In the genomic region with DNA sequence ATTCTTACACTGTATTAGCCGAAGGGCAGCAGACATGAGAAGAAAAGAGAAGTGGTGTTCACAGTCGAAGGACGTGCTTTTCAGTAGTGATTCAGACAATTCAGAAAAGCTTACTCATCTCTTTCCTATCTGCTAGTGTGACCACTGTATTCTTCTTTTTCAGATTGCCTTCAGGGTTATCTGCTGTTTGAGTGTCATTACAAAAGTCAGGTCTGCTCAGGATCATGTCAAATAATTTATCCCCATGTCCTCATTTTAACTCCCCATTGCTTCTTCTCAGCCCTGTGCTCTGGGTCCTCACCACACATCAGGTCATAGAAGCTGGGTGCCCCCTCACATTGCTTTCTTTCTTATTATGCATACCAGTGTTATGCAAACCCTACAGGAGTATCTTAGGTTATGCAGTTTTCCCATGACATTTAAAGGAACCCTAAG, we compare ENCODE assay signal across 8 cellular contexts.
DNase-seq lines count a peak whose midpoint lies in the region; ATAC-seq, FAIRE-seq and TF ChIP-seq lines count a peak whose summit lies in the region.

No MANE protein-coding gene starts in this region.

- no peak overlapping the region for H2BK12ac ChIP-seq in H9 (ENCODE audit: insufficient read length, low read depth, low read length)

- no peak overlapping the region for H4K8ac ChIP-seq in H9 (replicated peaks; ENCODE audit: insufficient read length, low read depth, low read length)

- ATAC-seq in GM18502 (IDR thresholded peaks at IDR 0.05; ENCODE audit: poor library complexity, unreplicated experiment) = peak; percentile 92

- no peaks in the 10 kb centered on the region; a peak in 1 of 5 replicates for H3K9me3 Mint-ChIP-seq in H9

- H4K20me1 ChIP-seq in H9 (ENCODE audit: control insufficient read depth, insufficient read depth, insufficient read length) = no peaks in the 10 kb centered on the region
- no peaks in the 10 kb centered on the region for H4K20me1 ChIP-seq in MM.1S (ENCODE audit: insufficient read depth, low read length)

- H3K36me3 Mint-ChIP-seq in H9 (ENCODE audit: insufficient read depth in 1 of 3, low read depth in 3 of 3) = no peaks in the 10 kb centered on the region

- no peak for TF ChIP-seq POLR2A in uterus (IDR thresholded peaks at IDR 0.05)
- no peak for TF ChIP-seq POLR2A in testis (IDR thresholded peaks at IDR 0.05)

- no peaks in the 10 kb centered on the region for H3K27me3 Mint-ChIP-seq in H9 (ENCODE audit: low read depth)

- no peaks in the 10 kb centered on the region for H3F3A ChIP-seq in MM.1S (ENCODE audit: insufficient read depth, low read length)

- H2AK5ac ChIP-seq in H9 (ENCODE audit: insufficient read length, low read length) = no peak overlapping the region

- H2AFZ ChIP-seq in H9 (ENCODE audit: low read length) (no peak overlapping the region), MM.1S (ENCODE audit: low read length) (no peak overlapping the region)

- H2BK20ac ChIP-seq in H9 (ENCODE audit: low read depth, low read length, poor library complexity, severe bottlenecking) = no peak overlapping the region

- H3K4me1 Mint-ChIP-seq in H9 = peaks cover 28 to 31% of the 10 kb centered on the region in 2 experiments

- H3K9me3 ChIP-seq in H9 (ENCODE audit: control insufficient read depth, low read depth, low read length) = no peaks in the 10 kb centered on the region
- no peaks in the 10 kb centered on the region for H3K9me3 ChIP-seq in MM.1S (replicated peaks; ENCODE audit: insufficient read depth, low read length)
- H3K9me3 ChIP-seq in uterus = no peaks in the 10 kb centered on the region
- H3K9me3 ChIP-seq in testis = no peaks in the 10 kb centered on the region

- H3K27ac ChIP-seq in H9 (ENCODE audit: insufficient read length, low read depth, low read length) (no peak overlapping the region), MM.1S (ENCODE audit: low read length) (no peak overlapping the region), uterus (peak overlapping the region in 1 of 2 donors; percentile 20), testis (no peak overlapping the region)

- H3K27ac Mint-ChIP-seq in H9 = peak overlapping the region; percentile 37 to 78 (median 68); a peak in 5 of 7 replicates

- no peak overlapping the region for H3K4me2 ChIP-seq in H9 (ENCODE audit: insufficient read depth, insufficient read length, low read length)
- H3K4me2 ChIP-seq in MM.1S (ENCODE audit: low read depth, low read length) = peak overlapping the region; percentile 25; the same call in 1 of the 2 replicates

- H3K4me1 ChIP-seq in H9 (ENCODE audit: insufficient read depth, low read length) (peaks cover 4% of the 10 kb centered on the region; the same call in 1 of the 2 replicates), MM.1S (ENCODE audit: low read length) (peaks cover 3% of the 10 kb centered on the region; the same call in 1 of the 2 replicates), uterus (no peaks in the 10 kb centered on the region), testis (no peaks in the 10 kb centered on the region)

- no peaks in the 10 kb centered on the region for H3K23me2 ChIP-seq in H9 (ENCODE audit: insufficient read length, low read depth, low read length, poor library complexity, severe bottlenecking)

- no peak overlapping the region for H3K56ac ChIP-seq in H9 (ENCODE audit: insufficient read length, low read depth, low read length)

- H3K36me3 ChIP-seq in MM.1S (replicated peaks; ENCODE audit: insufficient read depth, low read length) (no peaks in the 10 kb centered on the region), uterus (no peaks in the 10 kb centered on the region), testis (ENCODE audit: low read depth, missing control alignments) (no peaks in the 10 kb centered on the region)

- H3K79me1 ChIP-seq in H9 (ENCODE audit: insufficient read depth, low read depth, low read length, poor library complexity, severe bottlenecking) = no peaks in the 10 kb centered on the region

- H2BK15ac ChIP-seq in H9 (ENCODE audit: low read depth, low read length) = no peak overlapping the region

- no CpG with 5 or more reads among the region's 3 CpGs for WGBS in H9 (ENCODE audit: extremely low coverage, insufficient read length, low lambda C conversion rate)
- WGBS in testis, 2 donors = 41 to 77% methylated on average over 3 of the region's 3 CpGs

- H3K23ac ChIP-seq in H9 (ENCODE audit: insufficient read length, low read depth, low read length) = no peak overlapping the region

- H4K5ac ChIP-seq in H9 (ENCODE audit: insufficient read length, low read depth, low read length) = no peak overlapping the region

- H3K18ac ChIP-seq in H9 (ENCODE audit: insufficient read length, low read depth, low read length) = no peak overlapping the region

- H3K27me3 ChIP-seq in H9 (ENCODE audit: insufficient read depth, low read length) = no peaks in the 10 kb centered on the region
- no peaks in the 10 kb centered on the region for H3K27me3 ChIP-seq in MM.1S (replicated peaks; ENCODE audit: insufficient read depth, low read length)
- H3K27me3 ChIP-seq in uterus = no peaks in the 10 kb centered on the region
- no peaks in the 10 kb centered on the region for H3K27me3 ChIP-seq in testis

- FAIRE-seq in D721Med (lab: Jason Lieb, UNC) = no peak

- no peak overlapping the region for H3K4me3 ChIP-seq in MM.1S (ENCODE audit: low read length)
- H3K4me3 ChIP-seq in uterus = no peak overlapping the region
- no peak overlapping the region for H3K4me3 ChIP-seq in testis

- intact Hi-C loops in uterus (cut with DNase I; ENCODE audit: low total_unique reads) (no loop called here), testis (cut with DNase I; ENCODE audit: low total_unique reads) (no loop called here)

- no peak overlapping the region for H3K4me3 Mint-ChIP-seq in H9

- no peak overlapping the region for H3K14ac ChIP-seq in H9 (ENCODE audit: insufficient read depth, low read length)

- no peaks in the 10 kb centered on the region for H3K9me2 ChIP-seq in MM.1S (replicated peaks; ENCODE audit: insufficient read depth, low read length)

- H3K9ac ChIP-seq in H9 (ENCODE audit: extremely low read depth, insufficient read length, low read length) (no peak overlapping the region), MM.1S (ENCODE audit: low read length) (no peak overlapping the region)

- no peak overlapping the region for H2BK120ac ChIP-seq in H9 (ENCODE audit: low read depth, low read length, poor library complexity, severe bottlenecking)

- no peak overlapping the region for H2BK5ac ChIP-seq in H9 (ENCODE audit: insufficient read length, low read length)

- no peak overlapping the region for H3T11ph ChIP-seq in H9 (ENCODE audit: low read length)

- TF ChIP-seq CTCF in H9 (conservative IDR thresholded peaks at IDR 0.05) = no peak
- TF ChIP-seq CTCF in MM.1S (IDR thresholded peaks at IDR 0.05; ENCODE audit: low read length) = no peak
- TF ChIP-seq CTCF in uterus (IDR thresholded peaks at IDR 0.05) = no peak
- no peak for TF ChIP-seq CTCF in testis (IDR thresholded peaks at IDR 0.05)
- TF ChIP-seq CTCF in D721Med (IDR thresholded peaks at IDR 0.05; ENCODE audit: insufficient read depth, missing control alignments) = no peak

- DNase-seq in H9 = no peak
- DNase-seq in MM.1S = peak; percentile 58
- peak; percentile 81 for DNase-seq in iris pigment epithelial cell (ENCODE audit: low read depth)
- DNase-seq in stimulated activated CD4-positive, alpha-beta T cell treated with anti-CD3 and anti-CD28 coated beads, Interleukin-1b, Interleukin-23, amount 100 ng/mL, for 48 hours = no peak
- no peak for DNase-seq in uterus
- DNase-seq in testis = no peak
- DNase-seq in D721Med (ENCODE audit: insufficient read length, low spot score) = no peak

- no peak overlapping the region for H3K4ac ChIP-seq in H9 (ENCODE audit: low read depth, low read length)

- no peak overlapping the region for H4K91ac ChIP-seq in H9 (ENCODE audit: insufficient read length, low read depth, low read length)

- H3K79me2 ChIP-seq in H9 (ENCODE audit: insufficient read depth, low read length) (no peaks in the 10 kb centered on the region), MM.1S (ENCODE audit: low read length) (no peaks in the 10 kb centered on the region)

Comparison
In these comparisons a context has a peak if more than half of its experiments do, and no peak if none do; other contexts are left out.
1. DNase-seq: peak in MM.1S (single experiment) and iris pigment epithelial cell (single experiment); none in H9 (single experiment), stimulated activated CD4-positive, alpha-beta T cell treated with anti-CD3 and anti-CD28 coated beads, Interleukin-1b, Interleukin-23, amount 100 ng/mL, for 48 hours (single experiment), uterus (0 of 2), testis (single experiment) and D721Med (single experiment).